ENCODE assay signal across 14 cellular contexts in genomic region chr13:19266979-19267378, GRCh38.
A peak's percentile ranks its signal among the peaks of the same experiment; 100 is the strongest.
DNase-seq lines count a peak whose midpoint lies in the region; ATAC-seq and TF ChIP-seq lines count a peak whose summit lies in the region.
"Had no signal": no experiment of that assay in that cellular context is flagged by ENCODE, and none has a peak within 500 bp of the region (broad histone marks: within the 10 kb centered on the region; RNA-seq: fewer than 3 reads in every experiment).

No MANE protein-coding gene starts in this region.

- no peaks in the 10 kb centered on the region for H3K27me3 Mint-ChIP-seq in endodermal cell (ENCODE audit: insufficient read depth)

- H3K9me3 ChIP-seq in SK-N-SH: no peaks in the 10 kb centered on the region
- peaks cover 73% of the 10 kb centered on the region for H3K9me3 ChIP-seq in endodermal cell (ENCODE audit: control insufficient read depth, low read length)
- no peaks in the 10 kb centered on the region for H3K9me3 ChIP-seq in adrenal gland (replicated peaks in 1 of 3)
- H3K9me3 ChIP-seq: A549, BLaER1 had no signal

- no peak overlapping the region for H3K4me3 Mint-ChIP-seq in endodermal cell
- H3K4me3 Mint-ChIP-seq: CD14-positive monocyte; CD4-positive, alpha-beta memory T cell; H9 had no signal

- no peak for TF ChIP-seq CTCF in SK-N-SH (IDR thresholded peaks at IDR 0.05)
- no peak for TF ChIP-seq CTCF in endodermal cell (conservative IDR thresholded peaks at IDR 0.05)
- TF ChIP-seq CTCF in adrenal gland (IDR thresholded peaks at IDR 0.05): no peak

- peaks cover 83% of the 10 kb centered on the region for H3K9me3 Mint-ChIP-seq in endodermal cell

- intact Hi-C loops in adrenal gland (cut with DNase I): no loop called here

- H3K36me3 Mint-ChIP-seq in endodermal cell (ENCODE audit: low read depth): no peaks in the 10 kb centered on the region
- H3K36me3 Mint-ChIP-seq: CD14-positive monocyte; CD4-positive, alpha-beta memory T cell had no signal

- H3K9me2 ChIP-seq in SK-N-SH: no peaks in the 10 kb centered on the region

- TF ChIP-seq POLR2A in adrenal gland (IDR thresholded peaks at IDR 0.05): no peak

- CTCF ChIA-PET in SK-N-SH (lab: Yijun Ruan, JAX): no interaction called here

- no peak overlapping the region for H3K9ac ChIP-seq in SK-N-SH
- no peak overlapping the region for H3K9ac ChIP-seq in endodermal cell (ENCODE audit: extremely low read depth, low read length, poor library complexity, severe bottlenecking)
- H3K9ac ChIP-seq: BLaER1 had no signal

- H2AFZ ChIP-seq in SK-N-SH (ENCODE audit: low read depth): peak overlapping the region; percentile 6; the same call in 1 of the 2 replicates

- TF ChIP-seq RAD21 in SK-N-SH (IDR thresholded peaks at IDR 0.05; ENCODE audit: low read length): no peak

- no peaks in the 10 kb centered on the region; a peak in 1 of 4 replicates for H3K4me1 ChIP-seq in SK-N-SH (ENCODE audit: control insufficient read depth in 1 of 2, insufficient read depth in 2 of 2, low read depth in 1 of 2, low read length in 1 of 2)
- no peaks in the 10 kb centered on the region for H3K4me1 ChIP-seq in endodermal cell (ENCODE audit: control insufficient read depth, insufficient read depth, low read length)
- no peaks in the 10 kb centered on the region for H3K4me1 ChIP-seq in adrenal gland (replicated peaks in 1 of 2)
- H3K4me1 ChIP-seq: A549, BLaER1 had no signal

- no peak for TF ChIP-seq EP300 in SK-N-SH (IDR thresholded peaks at IDR 0.05; ENCODE audit: borderline replicate concordance in 1 of 2, low read depth in 1 of 2, low read length in 1 of 2)

- ATAC-seq in SK-N-SH treated with all-trans-retinoic acid at 6 μM for 48 hours: no peak
- ATAC-seq: A549 had no signal

- H3K27ac Mint-ChIP-seq in endodermal cell: no peak overlapping the region
- H3K27ac Mint-ChIP-seq: CD14-positive monocyte; CD4-positive, alpha-beta memory T cell; H9 had no signal

- POLR2A ChIA-PET in SK-N-SH (lab: Yijun Ruan, JAX): no interaction called here

- H3K79me2 ChIP-seq in SK-N-SH (ENCODE audit: insufficient read depth): no peaks in the 10 kb centered on the region

- no peak overlapping the region for H3K27ac ChIP-seq in SK-N-SH (ENCODE audit: low read depth in 2 of 2, low read length in 1 of 2)
- no peak overlapping the region for H3K27ac ChIP-seq in endodermal cell (ENCODE audit: low read depth, low read length)
- H3K27ac ChIP-seq in adrenal gland: no peak overlapping the region
- H3K27ac ChIP-seq: 22Rv1, A549, BLaER1 had no signal

- H3K4me1 Mint-ChIP-seq in endodermal cell: no peaks in the 10 kb centered on the region
- H3K4me1 Mint-ChIP-seq: CD14-positive monocyte; CD4-positive, alpha-beta memory T cell; H9 had no signal

- WGBS in SK-N-SH (ENCODE audit: low lambda C conversion rate): 11% methylated on average over 5 of the region's 5 CpGs
- 64 to 71% methylated on average over 5 of the region's 5 CpGs for WGBS in endodermal cell (ENCODE audit: insufficient coverage in 1 of 2, insufficient read length in 1 of 2), 2 experiments
- 60 to 69% (median 64%) methylated on average over 5 of the region's 5 CpGs for WGBS in adrenal gland, 4 donors

- H3K4me2 ChIP-seq in SK-N-SH: no peak overlapping the region
- H3K4me2 ChIP-seq: A549, BLaER1 had no signal

- no peak for DNase-seq in SK-N-SH
- peak; percentile 67 to 71 for DNase-seq in Kasumi-1 (lab: John Stamatoyannopoulos, UW)
- no peak for DNase-seq in endodermal cell
- no peak for DNase-seq in globus pallidus (ENCODE audit: low spot score)
- DNase-seq in NCI-H146 treated with DMSO at 0.1 percent for 48 hours (lab: John Stamatoyannopoulos, UW; ENCODE audit: unreplicated experiment): no peak
- DNase-seq in adrenal gland: no peak
- DNase-seq: Calu3, H9 had no signal

- H3K36me3 ChIP-seq in SK-N-SH (replicated peaks in 1 of 2; ENCODE audit: control insufficient read depth in 1 of 2, insufficient read depth in 2 of 2, low read length in 1 of 2): no peaks in the 10 kb centered on the region
- H3K36me3 ChIP-seq in endodermal cell (ENCODE audit: control insufficient read depth, insufficient read depth, low read length): no peaks in the 10 kb centered on the region
- H3K36me3 ChIP-seq in adrenal gland (replicated peaks in 1 of 2): no peaks in the 10 kb centered on the region
- H3K36me3 ChIP-seq: BLaER1 had no signal

- H3F3A ChIP-seq in SK-N-SH (replicated peaks; ENCODE audit: insufficient read depth): no peaks in the 10 kb centered on the region

- no peak overlapping the region for H3K4me3 ChIP-seq in SK-N-SH (ENCODE audit: low read depth in 2 of 2, low read length in 1 of 2)
- peak overlapping the region; percentile 5 for H3K4me3 ChIP-seq in endodermal cell (ENCODE audit: low read length)
- no peak overlapping the region for H3K4me3 ChIP-seq in adrenal gland
- H3K4me3 ChIP-seq: A549, BLaER1 had no signal

- H4K20me1 ChIP-seq in SK-N-SH (ENCODE audit: insufficient read depth): no peaks in the 10 kb centered on the region
- H4K20me1 ChIP-seq: BLaER1 had no signal

- no peaks in the 10 kb centered on the region; the same call in 1 of the 2 replicates for H3K27me3 ChIP-seq in SK-N-SH (ENCODE audit: insufficient read depth)
- H3K27me3 ChIP-seq in endodermal cell (ENCODE audit: control insufficient read depth, insufficient read depth, low read length, poor library complexity, severe bottlenecking): no peaks in the 10 kb centered on the region
- no peaks in the 10 kb centered on the region for H3K27me3 ChIP-seq in adrenal gland
- H3K27me3 ChIP-seq: BLaER1 had no signal

TF ChIP-seq in SK-N-SH, 30 proteins besides CTCF, POLR2A, EP300 and RAD21 (continues in another document):
- TF ChIP-seq YY1 (IDR thresholded peaks at IDR 0.05; ENCODE audit: low read depth) (no peak), ELF1 (IDR thresholded peaks at IDR 0.05) (no peak), FOSL2 (IDR thresholded peaks at IDR 0.05; ENCODE audit: borderline replicate concordance, low read depth) (no peak), USF1 (IDR thresholded peaks at IDR 0.05; ENCODE audit: borderline replicate concordance, low read depth) (no peak), FOXM1 (IDR thresholded peaks at IDR 0.05; ENCODE audit: low read depth) (no peak), JUND (IDR thresholded peaks at IDR 0.05) (no peak), RFX5 (IDR thresholded peaks at IDR 0.05; ENCODE audit: low read length) (no peak), EZH2phosphoT487 (IDR thresholded peaks at IDR 0.05; ENCODE audit: borderline replicate concordance, low read depth) (no peak), RXRA (IDR thresholded peaks at IDR 0.05; ENCODE audit: borderline replicate concordance, low read depth) (no peak), GABPA (IDR thresholded peaks at IDR 0.05; ENCODE audit: low read depth) (no peak), CHD2 (IDR thresholded peaks at IDR 0.05; ENCODE audit: low read length, partially characterized antibody) (no peak), TEAD4 (IDR thresholded peaks at IDR 0.05; ENCODE audit: borderline replicate concordance, insufficient read depth) (no peak), PBX3 (IDR thresholded peaks at IDR 0.05) (no peak)

TF ChIP-seq in SK-N-SH treated with all-trans-retinoic acid at 6 μM for 48 hours, 23 proteins besides CTCF, POLR2A, EP300 and RAD21:
- no peak for TF ChIP-seq SNAI2 (CRISPR knock-in tag; IDR thresholded peaks at IDR 0.05)
- TF ChIP-seq PATZ1 (CRISPR knock-in tag; IDR thresholded peaks at IDR 0.05; ENCODE audit: borderline replicate concordance): no peak
- no peak for TF ChIP-seq ZFP30 (CRISPR knock-in tag; IDR thresholded peaks at IDR 0.05)

Comparison
In these comparisons a context has a peak if more than half of its experiments do, and no peak if none do; other contexts are left out.
1. DNase-seq: peak in Kasumi-1 (2 of 2); none in SK-N-SH (single experiment), endodermal cell (single experiment), globus pallidus (single experiment), NCI-H146 treated with DMSO at 0.1 percent for 48 hours (single experiment) and adrenal gland (0 of 7).